ENCODE assay signal across 2 cellular contexts in the genomic region with DNA sequence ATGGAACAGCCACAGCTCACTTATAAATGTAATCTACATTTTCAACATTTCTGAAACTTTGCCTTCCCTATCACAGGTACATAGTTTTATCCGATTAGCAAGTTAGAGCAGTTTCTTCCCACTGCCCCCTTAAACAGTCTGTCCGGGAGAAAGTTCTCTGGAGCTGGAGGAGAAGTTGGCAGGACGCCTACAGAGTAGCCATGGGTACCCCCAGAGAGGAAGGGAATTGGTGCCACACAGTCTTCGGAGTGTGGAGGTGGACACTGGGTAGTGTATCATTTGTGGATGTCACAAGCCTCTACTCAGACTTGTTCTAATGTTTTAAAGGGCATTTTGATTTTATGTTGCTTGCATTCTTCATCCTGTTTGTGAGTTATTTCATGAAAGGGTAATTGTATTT.
A peak's percentile ranks its signal among the peaks of the same experiment; 100 is the strongest.
TF ChIP-seq lines count a peak whose summit lies in the region.

No MANE protein-coding gene starts in this region.

TF ChIP-seq in HEK293, 187 proteins besides CTCF, POLR2A, EP300 and RAD21:
- TF ChIP-seq ZNF416 (tag by site-specific recombination; IDR thresholded peaks at IDR 0.05), result no peak
- TF ChIP-seq, protein P1, sequence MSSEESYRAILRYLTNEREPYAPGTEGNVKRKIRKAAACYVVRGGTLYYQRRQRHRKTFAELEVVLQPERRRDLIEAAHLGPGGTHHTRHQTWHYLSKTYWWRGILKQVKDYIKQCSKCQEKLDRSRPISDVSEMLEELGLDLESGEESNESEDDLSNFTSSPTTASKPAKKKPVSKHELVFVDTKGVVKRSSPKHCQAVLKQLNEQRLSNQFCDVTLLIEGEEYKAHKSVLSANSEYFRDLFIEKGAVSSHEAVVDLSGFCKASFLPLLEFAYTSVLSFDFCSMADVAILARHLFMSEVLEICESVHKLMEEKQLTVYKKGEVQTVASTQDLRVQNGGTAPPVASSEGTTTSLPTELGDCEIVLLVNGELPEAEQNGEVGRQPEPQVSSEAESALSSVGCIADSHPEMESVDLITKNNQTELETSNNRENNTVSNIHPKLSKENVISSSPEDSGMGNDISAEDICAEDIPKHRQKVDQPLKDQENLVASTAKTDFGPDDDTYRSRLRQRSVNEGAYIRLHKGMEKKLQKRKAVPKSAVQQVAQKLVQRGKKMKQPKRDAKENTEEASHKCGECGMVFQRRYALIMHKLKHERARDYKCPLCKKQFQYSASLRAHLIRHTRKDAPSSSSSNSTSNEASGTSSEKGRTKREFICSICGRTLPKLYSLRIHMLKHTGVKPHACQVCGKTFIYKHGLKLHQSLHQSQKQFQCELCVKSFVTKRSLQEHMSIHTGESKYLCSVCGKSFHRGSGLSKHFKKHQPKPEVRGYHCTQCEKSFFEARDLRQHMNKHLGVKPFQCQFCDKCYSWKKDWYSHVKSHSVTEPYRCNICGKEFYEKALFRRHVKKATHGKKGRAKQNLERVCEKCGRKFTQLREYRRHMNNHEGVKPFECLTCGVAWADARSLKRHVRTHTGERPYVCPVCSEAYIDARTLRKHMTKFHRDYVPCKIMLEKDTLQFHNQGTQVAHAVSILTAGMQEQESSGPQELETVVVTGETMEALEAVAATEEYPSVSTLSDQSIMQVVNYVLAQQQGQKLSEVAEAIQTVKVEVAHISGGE (tag by site-specific recombination; conservative IDR thresholded peaks at IDR 0.05; ENCODE audit: low read depth), result 0 out of 2 replicates have a peak, but pooled peaks have one; percentile 26
TF ChIP-seq in HEK293: peak in this region for 1.

TF ChIP-seq in H1, 55 proteins besides CTCF, POLR2A, EP300 and RAD21:
- TF ChIP-seq GTF2F1 (IDR thresholded peaks at IDR 0.05; ENCODE audit: borderline replicate concordance, low read depth, low read length) (no peak), BRCA1 (IDR thresholded peaks at IDR 0.05; ENCODE audit: low read depth, low read length) (no peak), JUND (IDR thresholded peaks at IDR 0.05; ENCODE audit: low read length) (no peak), TAF7 (optimal IDR thresholded peaks at IDR 0.05; ENCODE audit: borderline replicate concordance, low read depth, low read length) (no peak), SAP30 (IDR thresholded peaks at IDR 0.05; ENCODE audit: insufficient read depth, insufficient replicate concordance, low read length) (no peak), CEBPB (IDR thresholded peaks at IDR 0.05; ENCODE audit: low read depth, low read length) (no peak), MAFK (IDR thresholded peaks at IDR 0.05; ENCODE audit: low read depth, low read length) (no peak), SIN3A (conservative IDR thresholded peaks at IDR 0.05 in 1 of 2, IDR thresholded peaks at IDR 0.05 in 1 of 2; ENCODE audit: low read depth in 1 of 2, low read length in 2 of 2) (no peak), GABPA (IDR thresholded peaks at IDR 0.05; ENCODE audit: borderline replicate concordance, insufficient read depth, low read length) (no peak), SIRT6 (IDR thresholded peaks at IDR 0.05; ENCODE audit: low read length) (no peak), NANOG (IDR thresholded peaks at IDR 0.05; ENCODE audit: insufficient read depth, low read depth, low read length, poor library complexity, severe bottlenecking) (no peak), TEAD4 (IDR thresholded peaks at IDR 0.05; ENCODE audit: low read depth, low read length) (no peak), CBX8 (IDR thresholded peaks at IDR 0.05; ENCODE audit: borderline replicate concordance, low read depth, low read length) (no peak), ZNF274 (IDR thresholded peaks at IDR 0.05; ENCODE audit: borderline replicate concordance, extremely low read depth, low read length) (no peak), ASH2L (IDR thresholded peaks at IDR 0.05; ENCODE audit: low read length) (no peak), CREB1 (IDR thresholded peaks at IDR 0.05) (no peak), EZH2 (IDR thresholded peaks at IDR 0.05; ENCODE audit: low read depth, low read length, severe bottlenecking) (no peak)
- TF ChIP-seq, protein P2, sequence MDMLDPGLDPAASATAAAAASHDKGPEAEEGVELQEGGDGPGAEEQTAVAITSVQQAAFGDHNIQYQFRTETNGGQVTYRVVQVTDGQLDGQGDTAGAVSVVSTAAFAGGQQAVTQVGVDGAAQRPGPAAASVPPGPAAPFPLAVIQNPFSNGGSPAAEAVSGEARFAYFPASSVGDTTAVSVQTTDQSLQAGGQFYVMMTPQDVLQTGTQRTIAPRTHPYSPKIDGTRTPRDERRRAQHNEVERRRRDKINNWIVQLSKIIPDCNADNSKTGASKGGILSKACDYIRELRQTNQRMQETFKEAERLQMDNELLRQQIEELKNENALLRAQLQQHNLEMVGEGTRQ (IDR thresholded peaks at IDR 0.05; ENCODE audit: low read length), result no peak
